Comparison of ENCODE assay signal across 30 cellular contexts in the genomic region with DNA sequence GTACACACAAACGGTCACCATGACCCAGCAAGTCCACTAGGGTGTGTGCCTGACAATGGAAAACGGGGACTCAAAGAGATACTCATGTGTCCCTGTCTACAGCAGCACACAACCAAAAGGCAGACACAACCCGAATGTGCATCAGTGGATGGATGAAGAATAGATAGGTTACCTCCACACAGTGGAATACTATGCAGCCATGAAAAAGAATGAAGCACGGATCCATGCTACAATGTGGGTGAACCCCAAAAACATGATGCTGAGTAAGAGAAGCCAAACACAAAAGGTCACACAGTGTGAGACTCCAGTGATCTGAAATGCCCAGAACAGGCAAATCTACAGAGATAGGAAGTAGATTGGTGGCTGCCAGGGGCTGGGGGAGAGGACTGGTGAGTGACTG. TPM values are rescaled to one million over a fixed set of nuclear protein-coding genes. Genes with fewer than 3 reads are reported as not detected.
"Had no signal": no experiment of that assay in that cellular context is flagged by ENCODE, and none has a peak within 500 bp of the region (broad histone marks: within the 10 kb centered on the region; RNA-seq: fewer than 3 reads in every experiment).

No MANE protein-coding gene starts in this region.

- H3K27ac ChIP-seq: ascending aorta, cardiac muscle cell, SJCRH30, SK-N-MC, WERI-Rb-1 had no signal

- H3K9me3 ChIP-seq: ascending aorta, SJCRH30 had no signal

- ATAC-seq: activated CD8-positive, alpha-beta memory T cell treated with anti-CD3 and anti-CD28 coated beads, Interleukin-2, amount 10 ng/mL, durations not matched to agents 7 days and 5 days; Panc1 had no signal

- H3K4me1 ChIP-seq: ascending aorta, SJCRH30 had no signal

- H3K4me3 ChIP-seq: ascending aorta, cardiac muscle cell, SJCRH30, SK-N-MC had no signal

- H3K27me3 ChIP-seq: ascending aorta, cardiac muscle cell, SJCRH30 had no signal

- DNase-seq: activated CD4-positive, alpha-beta memory T cell treated with anti-CD3 and anti-CD28 coated beads, Interleukin-2, amount 10 ng/mL, durations not matched to agents 7 days and 5 days; activated CD4-positive, alpha-beta T cell treated with anti-CD3 and anti-CD28 coated beads for 1 hour; activated CD4-positive, alpha-beta T cell treated with anti-CD3 and anti-CD28 coated beads for 48 hours; activated CD4-positive, CD25-positive, alpha-beta regulatory T cell; activated CD8-positive, alpha-beta memory T cell treated with anti-CD3 and anti-CD28 coated beads for 24 hours; activated CD8-positive, alpha-beta memory T cell treated with anti-CD3 and anti-CD28 coated beads, Interleukin-2, amount 10 ng/mL, durations not matched to agents 7 days and 5 days; activated CD8-positive, alpha-beta memory T cell treated with anti-CD3 and anti-CD28 coated beads, Interleukin-2, amount 50 U/mL, for 48 hours; activated effector memory CD4-positive, alpha-beta T cell treated with Interleukin-2 at 50 U/mL for 16 hours; activated naive CD4-positive, alpha-beta T cell treated with anti-CD3 and anti-CD28 coated beads, Interleukin-2, amount 10 ng/mL, durations not matched to agents 7 days and 5 days; activated naive CD8-positive, alpha-beta T cell treated with anti-CD3 and anti-CD28 coated beads, Interleukin-2, amount 10 ng/mL, durations not matched to agents 7 days and 5 days; activated T-cell treated with anti-CD3 and anti-CD28 coated beads, Interleukin-2, amount 50 U/mL, for 48 hours; amygdala; Karpas-422; NCI-H1048; NCI-H1436 treated with DMSO at 0.1 percent for 48 hours; NCI-H1694 treated with DMSO at 0.1 percent for 48 hours; NCI-H2029; NCI-H345; NCI-H524 treated with DMSO at 0.1 percent for 48 hours; SHP77; SJCRH30; T1000; WERI-Rb-1 had no signal

- H3K36me3 ChIP-seq: ascending aorta, SJCRH30 had no signal

RNA-seq across cellular contexts. Expression of a gene that starts 9.0 kb away (rescaled TPM):
- total RNA-seq: activated CD4-positive, alpha-beta memory T cell treated with anti-CD3 and anti-CD28 coated beads, Interleukin-2, amount 10 ng/mL, durations not matched to agents 7 days and 5 days; activated CD8-positive, alpha-beta memory T cell treated with anti-CD3 and anti-CD28 coated beads, Interleukin-2, amount 10 ng/mL, durations not matched to agents 7 days and 5 days; activated naive CD8-positive, alpha-beta T cell treated with anti-CD3 and anti-CD28 coated beads, Interleukin-2, amount 10 ng/mL, durations not matched to agents 7 days and 5 days; ascending aorta; MCF 10A; T-helper 1 cell treated with Interleukin-12 subunit alpha and Interleukin-12 subunit beta and Interleukin-4 antibody, amounts not matched to agents 30 ng/mL and 1 ng/mL, for 36 hours; T-helper 2 cell treated with Interferon-gamma antibody and Interleukin-4, amounts not matched to agents 100 ng/mL and 5 ng/mL, for 36 hours had no signal

RNA-seq across cellular contexts. Expression of a gene that starts 54.0 kb away (rescaled TPM):
- total RNA-seq: activated CD4-positive, alpha-beta memory T cell treated with anti-CD3 and anti-CD28 coated beads, Interleukin-2, amount 10 ng/mL, durations not matched to agents 7 days and 5 days; T-helper 2 cell treated with Interferon-gamma antibody and Interleukin-4, amounts not matched to agents 100 ng/mL and 5 ng/mL, for 36 hours had no signal
